8 cellular contexts compared by ENCODE assay signal in the genomic region with DNA sequence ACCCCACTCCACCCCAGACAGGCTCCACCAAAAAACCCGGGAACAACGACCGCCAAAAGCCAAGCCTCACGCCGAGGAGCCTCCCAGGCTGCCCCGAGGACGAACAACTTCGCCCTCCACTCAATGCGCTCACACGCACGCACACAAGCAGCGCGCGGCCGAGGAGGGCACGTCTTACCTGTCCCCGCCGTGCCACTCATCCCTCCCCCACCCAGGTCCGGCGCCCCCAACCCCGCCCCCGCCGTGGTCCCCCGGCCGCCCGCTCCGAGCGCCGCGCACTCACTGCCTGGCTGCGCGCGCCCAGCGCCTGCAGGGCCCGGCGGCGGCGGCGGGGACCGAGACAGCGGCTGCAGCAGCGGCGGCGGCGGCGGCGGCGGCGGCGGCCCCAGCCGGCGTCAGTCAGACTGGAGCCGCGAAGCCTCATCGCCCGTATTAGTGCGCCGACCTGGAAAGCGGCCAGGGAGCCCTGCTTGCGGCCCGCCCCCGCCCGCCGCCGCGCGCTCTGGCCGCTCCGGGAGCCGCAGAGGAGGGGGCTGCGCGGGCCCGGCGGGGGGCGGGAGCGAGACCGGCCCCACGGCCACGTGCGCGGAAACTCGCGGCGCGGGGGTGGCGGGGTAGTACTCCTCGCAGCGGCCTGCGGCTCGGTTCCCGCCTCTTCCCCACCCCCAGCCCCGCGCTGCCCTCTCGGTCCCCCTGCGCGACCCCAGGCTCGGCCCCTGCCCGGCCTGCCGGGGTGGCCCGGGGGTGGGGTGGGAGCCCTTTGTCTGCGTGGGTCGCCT. TPM values are rescaled to one million over a fixed set of nuclear protein-coding genes. Genes with fewer than 3 reads are reported as not detected.
DNase-seq lines count a peak whose midpoint lies in the region; ATAC-seq, FAIRE-seq and TF ChIP-seq lines count a peak whose summit lies in the region.

A gene (minus strand): TSS at position 406 of the 779 bp plus-strand sequence. CDS start 40,549 bp downstream, outside the sequence.

- DNase-seq in activated T-cell treated with anti-CD3 and anti-CD28 coated beads, Interleukin-2, amount 50 U/mL, for 24 hours = peak; percentile 41
- DNase-seq in activated T-cell treated with anti-CD3 and anti-CD28 coated beads, Interleukin-2, amount 50 U/mL, for 1 hour = no peak
- DNase-seq in NCI-H2227 treated with DMSO at 0.1 percent for 48 hours (lab: John Stamatoyannopoulos, UW) = peak; percentile 23
- peak; percentile 53 to 78 (median 65) for DNase-seq in adrenal gland
- peak; percentile 76 to 82 for DNase-seq in heart right ventricle
- peak; percentile 59 to 88 (median 70) for DNase-seq in pancreas

- FAIRE-seq in pancreas (lab: Jason Lieb, UNC) = no peak

- H3K36me3 ChIP-seq in adrenal gland (replicated peaks in 1 of 2) (no peaks in the 10 kb centered on the region), heart right ventricle (no peaks in the 10 kb centered on the region), pancreas (no peaks in the 10 kb centered on the region)

- H3K27ac Mint-ChIP-seq in activated T-cell treated with anti-CD3 and anti-CD28 coated beads, Interleukin-2, amount 50 U/mL, for 24 hours = no peak within 1 kb of the TSS

- H3K4me1 ChIP-seq in adrenal gland (replicated peaks in 1 of 2) (peaks cover 4 to 6% of the 10 kb centered on the region in 2 donors), heart right ventricle (peaks cover 0 to 21% (median 9%) of the 10 kb centered on the region in 9 donors), pancreas (no peaks in the 10 kb centered on the region)

- no peaks in the 10 kb centered on the region for H3K27me3 ChIP-seq in adrenal gland
- peaks cover 0 to 54% (median 0%) of the 10 kb centered on the region in 7 donors for H3K27me3 ChIP-seq in heart right ventricle
- peaks cover 0 to 12% (median 5%) of the 10 kb centered on the region in 4 donors for H3K27me3 ChIP-seq in pancreas

- peak in 1 of 2 donors; percentile 11 for TF ChIP-seq POLR2A in adrenal gland (IDR thresholded peaks at IDR 0.05)

- peaks cover 8% of the 10 kb centered on the region for H3K4me1 Mint-ChIP-seq in activated T-cell treated with anti-CD3 and anti-CD28 coated beads, Interleukin-2, amount 50 U/mL, for 24 hours (ENCODE audit: low read depth)

- ATAC-seq in HG02870 (IDR thresholded peaks at IDR 0.05; ENCODE audit: unreplicated experiment) (peak; percentile 62), heart right ventricle (peak; percentile 57 to 87 (median 74)), pancreas (peak; percentile 71 to 89 (median 78)), HG02840 (IDR thresholded peaks at IDR 0.05; ENCODE audit: low FRiP score, unreplicated experiment) (no peak)

- peak within 1 kb of the TSS in 2 of 4 donors; percentile 32 to 62 for H3K4me3 ChIP-seq in adrenal gland
- peak within 1 kb of the TSS; percentile 46 to 77 (median 70) for H3K4me3 ChIP-seq in heart right ventricle
- H3K4me3 ChIP-seq in pancreas = peak within 1 kb of the TSS in 3 of 4 donors; percentile 37 to 55 (median 43)

- peak within 1 kb of the TSS; percentile 65 for H3K4me3 Mint-ChIP-seq in activated T-cell treated with anti-CD3 and anti-CD28 coated beads, Interleukin-2, amount 50 U/mL, for 24 hours

- intact Hi-C loops in adrenal gland (cut with DNase I) = no loop called here
- intact Hi-C loops in heart right ventricle (cut with DNase I) = loop anchor here in 2 of 10 donors (5.0 to 10.0 kb wide), 2 partner anchors 55 to 63 kb away; no protein-coding TSS in a partner anchor
- intact Hi-C loops in pancreas (cut with DNase I) = no loop called here

- TF ChIP-seq CTCF in adrenal gland (IDR thresholded peaks at IDR 0.05) (no peak), heart right ventricle (IDR thresholded peaks at IDR 0.05) (no peak), pancreas (IDR thresholded peaks at IDR 0.05) (no peak)

- H3K9me3 ChIP-seq in adrenal gland (replicated peaks in 1 of 3) = no peaks in the 10 kb centered on the region
- H3K9me3 ChIP-seq in heart right ventricle = no peaks in the 10 kb centered on the region
- H3K9me3 ChIP-seq in pancreas = no peaks in the 10 kb centered on the region

- WGBS in adrenal gland, 4 donors = 0 to 1% (median 0%) methylated on average over 3 to 101 of the region's 102 CpGs
- WGBS in heart right ventricle, 2 donors = 1% methylated on average over 63 to 102 of the region's 102 CpGs
- WGBS in pancreas, 2 donors = 1% methylated on average over 39 to 102 of the region's 102 CpGs

- no peaks in the 10 kb centered on the region for H3K36me3 Mint-ChIP-seq in activated T-cell treated with anti-CD3 and anti-CD28 coated beads, Interleukin-2, amount 50 U/mL, for 24 hours (ENCODE audit: low read depth)

- H3K27ac ChIP-seq in adrenal gland (peak within 1 kb of the TSS in 2 of 5 donors; percentile 47 to 74), heart right ventricle (peak within 1 kb of the TSS; percentile 38 to 80 (median 66)), pancreas (peak within 1 kb of the TSS in 1 of 4 donors; percentile 28)

- H3K9me3 Mint-ChIP-seq in activated T-cell treated with anti-CD3 and anti-CD28 coated beads, Interleukin-2, amount 50 U/mL, for 24 hours = no peaks in the 10 kb centered on the region

- H3K27me3 Mint-ChIP-seq in activated T-cell treated with anti-CD3 and anti-CD28 coated beads, Interleukin-2, amount 50 U/mL, for 24 hours = peaks cover 78% of the 10 kb centered on the region

RNA-seq across cellular contexts. Expression of the gene that starts here (rescaled TPM):
- total RNA-seq in adrenal gland (1 to 10 TPM; 2.5 to 4.5 (median 3.2) TPM), heart right ventricle (1 to 10 TPM; 2.4 to 7.8 (median 3.5) TPM), pancreas (1 to 10 TPM in 3 of 6 donors, under 1 TPM in 3; 0.32 to 1.6 (median 1.0) TPM)
- polyA plus RNA-seq in adrenal gland (1 to 10 TPM in 2 of 3 donors, under 1 TPM in 1; 0.88 to 2.3 (median 1.2) TPM), heart right ventricle (1 to 10 TPM; 1.2 to 1.3 TPM), pancreas (1 to 10 TPM in 1 of 2 donors, under 1 TPM in 1; 0.68 to 1.3 TPM)
